17 cellular contexts compared by ENCODE assay signal in genomic region chr18:53551868-53552426, GRCh38.
A peak's percentile ranks its signal among the peaks of the same experiment; 100 is the strongest.
DNase-seq lines count a peak whose midpoint lies in the region; ATAC-seq and TF ChIP-seq lines count a peak whose summit lies in the region.
"Had no signal": no experiment of that assay in that cellular context is flagged by ENCODE, and none has a peak within 500 bp of the region (broad histone marks: within the 10 kb centered on the region; RNA-seq: fewer than 3 reads in every experiment).

No MANE protein-coding gene starts in this region.

- no peaks in the 10 kb centered on the region for H3K36me3 ChIP-seq in BE2C
- H3K36me3 ChIP-seq in mucosa of descending colon (ENCODE audit: low read depth), result no peaks in the 10 kb centered on the region
- H3K36me3 ChIP-seq: HAP-1, SJCRH30 had no signal

- H3K27ac Mint-ChIP-seq in neural crest cell (ENCODE audit: unreplicated experiment), result peak overlapping the region; percentile 8
- H3K27ac Mint-ChIP-seq in osteocyte (ENCODE audit: unreplicated experiment), result no peak overlapping the region

- in situ Hi-C loops in G401 (cut with HindIII; ENCODE audit: low sequenced_read_pairs), result no loop called here

- no peak overlapping the region for H3K4me3 ChIP-seq in BE2C (ENCODE audit: low read depth, low read length)
- H3K4me3 ChIP-seq in mucosa of descending colon, result no peak overlapping the region
- H3K4me3 ChIP-seq: HAP-1, SJCRH30 had no signal

- H3K9me3 ChIP-seq in BE2C, result no peaks in the 10 kb centered on the region
- no peaks in the 10 kb centered on the region for H3K9me3 ChIP-seq in mucosa of descending colon
- H3K9me3 ChIP-seq: HAP-1, SJCRH30 had no signal

- DNase-seq in BE2C, result peak; percentile 3
- peak; percentile 17 to 71 for DNase-seq in NCI-H446 (lab: John Stamatoyannopoulos, UW)
- peak; percentile 45 for DNase-seq in left ventricle myocardium superior
- no peak for DNase-seq in neural crest cell (ENCODE audit: low read depth, low spot score)
- no peak for DNase-seq in osteocyte (ENCODE audit: extremely low spot score, unreplicated experiment)
- DNase-seq in cerebellum (ENCODE audit: low spot score), result no peak
- no peak for DNase-seq in G401 (ENCODE audit: low spot score)
- DNase-seq in mucosa of descending colon, result no peak
- DNase-seq: COR-L47, EL, NCI-H1048, NCI-H2081 treated with DMSO at 0.1 percent for 48 hours, NCI-H2227 treated with DMSO at 0.1 percent for 48 hours, NCI-H526, RPMI8226, SJCRH30 had no signal

- peaks cover 6% of the 10 kb centered on the region for H3K4me1 Mint-ChIP-seq in neural crest cell
- H3K4me1 Mint-ChIP-seq in osteocyte (ENCODE audit: unreplicated experiment), result no peaks in the 10 kb centered on the region

- H3K27me3 Mint-ChIP-seq in neural crest cell (ENCODE audit: low read depth) (no peaks in the 10 kb centered on the region), osteocyte (ENCODE audit: unreplicated experiment) (no peaks in the 10 kb centered on the region)

- H3K27me3 ChIP-seq in BE2C, result no peaks in the 10 kb centered on the region
- H3K27me3 ChIP-seq: SJCRH30 had no signal

- TF ChIP-seq CTCF in BE2C (IDR thresholded peaks at IDR 0.05; ENCODE audit: low read depth, low read length) (no peak), neural crest cell (conservative IDR thresholded peaks at IDR 0.05) (no peak), osteocyte (IDR thresholded peaks at IDR 0.05) (no peak), mucosa of descending colon (IDR thresholded peaks at IDR 0.05) (no peak)

- no peaks in the 10 kb centered on the region for H3K36me3 Mint-ChIP-seq in neural crest cell (ENCODE audit: low read depth)
- no peaks in the 10 kb centered on the region for H3K36me3 Mint-ChIP-seq in osteocyte (ENCODE audit: unreplicated experiment)

- ATAC-seq in left ventricle myocardium superior (peak; percentile 75), mucosa of descending colon (no peak)

- H3K9me3 Mint-ChIP-seq in neural crest cell, result peaks cover 6% of the 10 kb centered on the region
- H3K9me3 Mint-ChIP-seq in osteocyte (ENCODE audit: unreplicated experiment), result peaks cover 13% of the 10 kb centered on the region

- H3K4me3 Mint-ChIP-seq in neural crest cell (no peak overlapping the region), osteocyte (ENCODE audit: unreplicated experiment) (no peak overlapping the region)

- intact Hi-C loops in left ventricle myocardium superior (cut with micrococcal nuclease) (no loop called here), mucosa of descending colon (cut with DNase I, micrococcal nuclease) (no loop called here)

- H3K4me1 ChIP-seq in BE2C (no peaks in the 10 kb centered on the region), mucosa of descending colon (ENCODE audit: low read depth) (no peaks in the 10 kb centered on the region)
- H3K4me1 ChIP-seq: HAP-1, SJCRH30 had no signal

Comparison
In these comparisons a context has a peak if more than half of its experiments do, and no peak if none do; other contexts are left out.
1. DNase-seq: peak in BE2C (single experiment), NCI-H446 (2 of 2) and left ventricle myocardium superior (single experiment); none in neural crest cell (single experiment), osteocyte (single experiment), cerebellum (single experiment), G401 (single experiment) and mucosa of descending colon (0 of 3).